Comparison of ENCODE assay signal across 1 cellular context in the genomic region with DNA sequence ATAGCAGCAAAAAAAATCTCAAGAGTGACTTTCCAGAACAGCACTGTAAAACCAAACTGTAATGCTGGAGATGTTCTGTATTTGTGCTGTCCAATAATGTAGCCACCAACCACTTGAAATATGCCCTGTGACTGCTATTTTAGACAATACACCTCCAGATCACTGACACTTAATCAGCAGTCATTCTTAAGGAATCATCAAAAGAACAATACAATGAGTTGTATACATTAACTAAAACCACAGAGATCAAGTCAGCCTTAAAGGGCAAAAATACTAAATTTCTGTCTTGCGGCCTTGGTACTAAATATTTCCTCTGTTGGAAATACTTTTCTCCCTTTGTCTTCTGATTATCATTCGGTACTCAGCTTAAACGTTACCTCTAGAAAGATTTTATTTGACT.
TF ChIP-seq lines count a peak whose summit lies in the region.

No MANE protein-coding gene starts in this region.

TF ChIP-seq in IMR-90, 13 proteins besides CTCF, POLR2A, EP300 and RAD21:
- TF ChIP-seq ELK1 (IDR thresholded peaks at IDR 0.05; ENCODE audit: borderline replicate concordance, low read depth, low read length) = no peak
- TF ChIP-seq USF2 (IDR thresholded peaks at IDR 0.05; ENCODE audit: low read depth, low read length) = no peak
